In genomic region chr12:66831495-66831894, GRCh38 we compare ENCODE assay signal across 30 cellular contexts.
"Had no signal": no experiment of that assay in that cellular context is flagged by ENCODE, and none has a peak within 500 bp of the region (broad histone marks: within the 10 kb centered on the region; RNA-seq: fewer than 3 reads in every experiment).

No MANE protein-coding gene starts in this region.

- H3K4me2 ChIP-seq: PC-9 had no signal

- H2AFZ ChIP-seq: PC-9 had no signal

- H3K9me3 ChIP-seq: MG63, SJCRH30 had no signal

- ATAC-seq: K562, Panc1, Right ventricle myocardium inferior, SK-N-SH treated with all-trans-retinoic acid at 6 μM for 48 hours had no signal

- H3K27ac ChIP-seq: PC-9, RWPE1, SJCRH30, SK-N-MC had no signal

- DNase-seq: Kasumi-1, KG1, MG63, MV-4-11, NCI-H1092, NCI-H1105, NCI-H1417 treated with DMSO at 0.1 percent for 48 hours, NCI-H1436 treated with DMSO at 0.1 percent for 48 hours, NCI-H1694 treated with DMSO at 0.1 percent for 48 hours, NCI-H187 treated with DMSO at 0.1 percent for 48 hours, NCI-H2029, NCI-H2081, NCI-H226, NCI-H446 treated with DMSO at 0.1 percent for 48 hours, NCI-H510A, NCI-H524, NCI-H526, NCI-H69, NCI-H748 treated with DMSO at 0.1 percent for 48 hours, NCI-H82, PC-9, SHP77, SIG-M5, SJCRH30 had no signal

- H3K27me3 ChIP-seq: SJCRH30 had no signal

- H3K4me1 ChIP-seq: SJCRH30 had no signal

- H3K36me3 ChIP-seq: MG63, SJCRH30 had no signal

- H3K4me3 ChIP-seq: K562, MG63, PC-9, SJCRH30, SK-N-MC had no signal
